35 cellular contexts compared by ENCODE assay signal in the genomic region with DNA sequence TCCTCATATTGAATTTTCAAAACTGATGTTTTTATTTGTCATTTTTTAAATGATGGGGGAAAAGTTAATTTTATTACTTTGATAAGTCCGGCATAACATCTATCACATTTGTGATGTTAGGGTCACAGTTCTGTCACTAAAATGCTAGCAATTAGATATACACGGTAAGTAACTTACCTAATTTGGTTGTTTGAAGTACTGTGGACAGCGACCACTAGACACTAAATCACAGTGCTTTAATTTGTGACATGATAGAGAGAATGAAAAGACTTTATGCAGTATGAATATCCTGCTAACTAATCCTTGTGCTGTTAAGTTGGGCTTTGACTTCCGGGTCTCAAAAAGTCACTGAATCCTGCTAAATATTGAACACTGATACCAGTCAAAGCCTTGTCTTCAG.
"Had no signal": no experiment of that assay in that cellular context is flagged by ENCODE, and none has a peak within 500 bp of the region (broad histone marks: within the 10 kb centered on the region; RNA-seq: fewer than 3 reads in every experiment).

No MANE protein-coding gene starts in this region.

- FAIRE-seq: astrocyte, TTC549 had no signal

- H3K27me3 Mint-ChIP-seq: activated B cell treated with CpG ODN at 0.5 μM for 24 hours; activated CD4-positive, alpha-beta memory T cell treated with anti-CD3 and anti-CD28 coated beads for 36 hours; activated CD4-positive, alpha-beta T cell treated with anti-CD3 and anti-CD28 coated beads, Interleukin-2, amount 10 ng/mL, durations not matched to agents 24 days and 14 days; activated CD8-positive, alpha-beta T cell treated with anti-CD3 and anti-CD28 coated beads for 36 hours; activated naive CD8-positive, alpha-beta T cell treated with anti-CD3 and anti-CD28 coated beads for 36 hours; activated T-helper 17 cell treated with anti-CD3 and anti-CD28 coated beads, Interleukin-2, amount 50 U/mL, for 72 hours had no signal

- H3K27me3 ChIP-seq: adrenal gland, body of pancreas, brain microvascular endothelial cell, breast epithelium had no signal

- DNase-seq: activated B cell treated with CpG ODN at 0.5 μM for 24 hours; activated CD4-positive, alpha-beta memory T cell treated with anti-CD3 and anti-CD28 coated beads for 36 hours; activated CD4-positive, alpha-beta T cell treated with anti-CD3 and anti-CD28 coated beads for 4 hours; activated CD4-positive, alpha-beta T cell treated with anti-CD3 and anti-CD28 coated beads, Interleukin-2, amount 10 ng/mL, durations not matched to agents 24 days and 14 days; activated CD4-positive, alpha-beta T cell treated with anti-CD3 and anti-CD28 coated beads, Interleukin-2, amount 50 U/mL, for 1 hour; activated CD4-positive, alpha-beta T cell treated with anti-CD3 and anti-CD28 coated beads, Interleukin-2, amount 50 U/mL, for 4 hours; activated CD4-positive, CD25-positive, alpha-beta regulatory T cell treated with anti-CD3 and anti-CD28 coated beads, Interleukin-2, amount 50 U/mL, for 72 hours; activated CD8-positive, alpha-beta memory T cell treated with anti-CD3 and anti-CD28 coated beads, Interleukin-2, amount 50 U/mL, for 4 hours; activated CD8-positive, alpha-beta T cell treated with anti-CD3 and anti-CD28 coated beads for 36 hours; activated effector memory CD4-positive, alpha-beta T cell treated with anti-CD3 and anti-CD28 coated beads, Interleukin-2, amount 50 U/mL, for 16 hours; activated gamma-delta T cell treated with Interleukin-2 at 50 U/mL for 16 hours; activated naive CD4-positive, alpha-beta T cell; activated naive CD4-positive, alpha-beta T cell treated with anti-CD3 and anti-CD28 coated beads for 36 hours; activated naive CD4-positive, alpha-beta T cell treated with anti-CD3 and anti-CD28 coated beads, Interleukin-2, amount 50 U/mL, for 16 hours; activated naive CD8-positive, alpha-beta T cell treated with anti-CD3 and anti-CD28 coated beads for 36 hours; activated T-cell treated with anti-CD3 and anti-CD28 coated beads for 4 hours; activated T-cell treated with anti-CD3 and anti-CD28 coated beads, Interleukin-2, amount 50 U/mL, for 1 hour; activated T-cell treated with anti-CD3 and anti-CD28 coated beads, Interleukin-2, amount 50 U/mL, for 4 hours; activated T-cell treated with anti-CD3 and anti-CD28 coated beads, Interleukin-2, amount 50 U/mL, for 72 hours; adrenal gland; amniotic stem cell; aorta; body of pancreas; brain microvascular endothelial cell; central memory CD4-positive, alpha-beta T cell; T-helper 2 cell; T-helper 9 cell had no signal

- H3K27ac Mint-ChIP-seq: activated B cell treated with CpG ODN at 0.5 μM for 24 hours; activated CD4-positive, alpha-beta memory T cell treated with anti-CD3 and anti-CD28 coated beads for 36 hours; activated CD4-positive, alpha-beta T cell treated with anti-CD3 and anti-CD28 coated beads, Interleukin-2, amount 10 ng/mL, durations not matched to agents 24 days and 14 days; activated CD8-positive, alpha-beta T cell treated with anti-CD3 and anti-CD28 coated beads for 36 hours; activated naive CD4-positive, alpha-beta T cell treated with anti-CD3 and anti-CD28 coated beads for 36 hours; activated naive CD4-positive, alpha-beta T cell treated with anti-CD3 and anti-CD28 coated beads, Interleukin-2, amount 50 U/mL, for 72 hours; activated naive CD8-positive, alpha-beta T cell treated with anti-CD3 and anti-CD28 coated beads for 36 hours; activated T-cell treated with anti-CD3 and anti-CD28 coated beads, Interleukin-2, amount 50 U/mL, for 72 hours; activated T-helper 1 cell treated with anti-CD3 and anti-CD28 coated beads, Interleukin-12 subunit alpha, Interleukin-12 subunit beta, Interleukin-2, Interleukin-4 antibody, amounts not matched to agents 30 ng/mL and 10 ng/mL and 1 ng/mL, durations not matched to agents 14 hours and 24 hours and 36 hours; activated T-helper 17 cell treated with anti-CD3 and anti-CD28 coated beads, Interleukin-2, amount 50 U/mL, for 72 hours; T-helper 2 cell treated with Interferon-gamma antibody and Interleukin-4, amounts not matched to agents 5 μg/mL and 100 μg/mL, for 36 hours had no signal

- H3K27ac ChIP-seq: adrenal gland, body of pancreas, brain microvascular endothelial cell, breast epithelium, VCaP had no signal

- H3K4me3 Mint-ChIP-seq: activated B cell treated with CpG ODN at 0.5 μM for 24 hours; activated CD4-positive, alpha-beta memory T cell treated with anti-CD3 and anti-CD28 coated beads for 36 hours; activated CD4-positive, alpha-beta T cell treated with anti-CD3 and anti-CD28 coated beads, Interleukin-2, amount 10 ng/mL, durations not matched to agents 24 days and 14 days; activated CD8-positive, alpha-beta T cell treated with anti-CD3 and anti-CD28 coated beads for 36 hours; activated naive CD4-positive, alpha-beta T cell treated with anti-CD3 and anti-CD28 coated beads for 36 hours; activated naive CD8-positive, alpha-beta T cell treated with anti-CD3 and anti-CD28 coated beads for 36 hours; activated T-cell treated with anti-CD3 and anti-CD28 coated beads, Interleukin-2, amount 50 U/mL, for 4 hours; activated T-cell treated with anti-CD3 and anti-CD28 coated beads, Interleukin-2, amount 50 U/mL, for 72 hours; activated T-helper 1 cell treated with anti-CD3 and anti-CD28 coated beads, Interleukin-12 subunit alpha, Interleukin-12 subunit beta, Interleukin-2, Interleukin-4 antibody, amounts not matched to agents 30 ng/mL and 10 ng/mL and 1 ng/mL, durations not matched to agents 14 hours and 24 hours and 36 hours; activated T-helper 17 cell treated with anti-CD3 and anti-CD28 coated beads, Interleukin-2, amount 50 U/mL, for 72 hours; T-helper 2 cell treated with Interferon-gamma antibody and Interleukin-4, amounts not matched to agents 5 μg/mL and 100 μg/mL, for 36 hours had no signal

- H3K9me3 Mint-ChIP-seq: activated CD4-positive, alpha-beta T cell treated with anti-CD3 and anti-CD28 coated beads, Interleukin-2, amount 10 ng/mL, durations not matched to agents 24 days and 14 days; activated naive CD8-positive, alpha-beta T cell treated with anti-CD3 and anti-CD28 coated beads for 36 hours; activated T-helper 1 cell treated with anti-CD3 and anti-CD28 coated beads, Interleukin-12 subunit alpha, Interleukin-12 subunit beta, Interleukin-2, Interleukin-4 antibody, amounts not matched to agents 30 ng/mL and 10 ng/mL and 1 ng/mL, durations not matched to agents 14 hours and 24 hours and 36 hours; T-helper 2 cell treated with Interferon-gamma antibody and Interleukin-4, amounts not matched to agents 5 μg/mL and 100 μg/mL, for 36 hours had no signal

- H3K36me3 ChIP-seq: adrenal gland, brain microvascular endothelial cell, breast epithelium had no signal

- H3K4me1 Mint-ChIP-seq: activated B cell treated with CpG ODN at 0.5 μM for 24 hours; activated CD4-positive, alpha-beta T cell treated with anti-CD3 and anti-CD28 coated beads, Interleukin-2, amount 10 ng/mL, durations not matched to agents 24 days and 14 days; activated naive CD8-positive, alpha-beta T cell treated with anti-CD3 and anti-CD28 coated beads for 36 hours; activated T-helper 17 cell treated with anti-CD3 and anti-CD28 coated beads, Interleukin-2, amount 50 U/mL, for 72 hours had no signal

- ATAC-seq: activated CD8-positive, alpha-beta T cell treated with anti-CD3 and anti-CD28 coated beads for 36 hours; activated naive CD4-positive, alpha-beta T cell treated with anti-CD3 and anti-CD28 coated beads, Interleukin-2, amount 50 U/mL, for 72 hours; activated T-cell treated with anti-CD3 and anti-CD28 coated beads, Interleukin-2, amount 50 U/mL, for 4 hours; activated T-cell treated with anti-CD3 and anti-CD28 coated beads, Interleukin-2, amount 50 U/mL, for 72 hours; activated T-helper 17 cell treated with anti-CD3 and anti-CD28 coated beads, Interleukin-2, amount 50 U/mL, for 72 hours; body of pancreas had no signal

- H3K36me3 Mint-ChIP-seq: activated CD4-positive, alpha-beta memory T cell treated with anti-CD3 and anti-CD28 coated beads for 36 hours; activated naive CD4-positive, alpha-beta T cell treated with anti-CD3 and anti-CD28 coated beads, Interleukin-2, amount 50 U/mL, for 72 hours; activated naive CD8-positive, alpha-beta T cell treated with anti-CD3 and anti-CD28 coated beads for 36 hours had no signal

- H3K4me3 ChIP-seq: adrenal gland, body of pancreas, breast epithelium had no signal

- H3K4me1 ChIP-seq: adrenal gland, body of pancreas, breast epithelium had no signal
